In the genomic region with DNA sequence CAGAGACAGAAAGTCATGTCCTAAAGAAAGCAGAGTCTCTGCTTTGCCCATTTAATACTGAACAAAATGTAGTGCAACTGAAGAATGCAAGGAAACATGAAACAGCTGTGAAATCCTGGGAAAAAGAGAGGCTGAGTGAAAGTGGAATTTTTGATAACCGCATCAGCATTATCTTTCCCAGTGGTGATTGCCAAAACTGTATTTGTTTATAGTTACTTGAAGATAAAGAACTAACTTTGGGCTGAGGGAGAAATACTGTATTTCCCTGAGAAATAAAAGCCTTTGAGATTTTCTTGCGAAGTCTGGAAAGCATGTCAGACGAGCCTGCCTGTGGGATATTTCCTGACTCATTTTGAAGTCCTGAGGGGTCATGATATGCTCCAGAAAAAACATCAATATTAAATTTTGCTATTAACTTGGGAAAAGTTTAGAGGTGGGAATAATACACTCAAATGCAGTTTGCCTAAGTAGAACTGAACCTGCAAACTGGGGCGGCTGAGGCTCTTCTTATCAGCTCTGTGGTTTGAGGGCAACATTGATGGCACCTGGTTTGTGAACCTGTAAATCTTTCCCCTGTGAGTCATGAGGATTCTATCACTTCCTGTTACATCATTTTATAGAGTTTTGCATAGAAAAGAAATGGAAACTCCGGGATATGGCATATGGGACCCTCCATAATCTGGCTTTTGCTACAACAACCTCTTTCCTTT, we compare ENCODE assay signal across 16 cellular contexts.
DNase-seq lines count a peak whose midpoint lies in the region; ATAC-seq and TF ChIP-seq lines count a peak whose summit lies in the region.
"Had no signal": no experiment of that assay in that cellular context is flagged by ENCODE, and none has a peak within 500 bp of the region (broad histone marks: within the 10 kb centered on the region; RNA-seq: fewer than 3 reads in every experiment).

No MANE protein-coding gene starts in this region.

- intact Hi-C loops in colonic mucosa (cut with DNase I): no loop called here

- TF ChIP-seq CTCF in choroid plexus epithelial cell (conservative IDR thresholded peaks at IDR 0.05; ENCODE audit: low read depth, low read length) (no peak), colonic mucosa (IDR thresholded peaks at IDR 0.05) (no peak)

- H3K4me3 ChIP-seq in choroid plexus epithelial cell (ENCODE audit: low read depth, low read length) (no peak overlapping the region), colonic mucosa (no peak overlapping the region)
- H3K4me3 ChIP-seq: lower lobe of right lung had no signal

- no peak overlapping the region for H3K9ac ChIP-seq in colonic mucosa (ENCODE audit: low read depth in 2 of 2, low read length in 2 of 2)

- DNase-seq in AG08395 (ENCODE audit: low spot score): peak; percentile 20
- peak; percentile 20 for DNase-seq in HS-5 (ENCODE audit: low read depth)
- peak; percentile 64 for DNase-seq in choroid plexus epithelial cell (ENCODE audit: low read depth)
- DNase-seq in kidney tubule cell (ENCODE audit: low spot score): peak; percentile 35
- DNase-seq in colonic mucosa: no peak
- DNase-seq: activated T-cell treated with anti-CD3 and anti-CD28 coated beads, Interleukin-2, amount 50 U/mL, for 1 hour; caudate nucleus; foreskin melanocyte; Kasumi-1; lower lobe of right lung; NCI-H2227 treated with DMSO at 0.1 percent for 48 hours; substantia nigra had no signal

- no peak overlapping the region for H3K27ac ChIP-seq in colonic mucosa
- H3K27ac ChIP-seq: C4-2B had no signal

- no peaks in the 10 kb centered on the region for H3K36me3 ChIP-seq in colonic mucosa
- H3K36me3 ChIP-seq: lower lobe of right lung had no signal

- ATAC-seq in HG03460 (IDR thresholded peaks at IDR 0.05; ENCODE audit: unreplicated experiment) (no peak), HG02884 (IDR thresholded peaks at IDR 0.05; ENCODE audit: unreplicated experiment) (no peak), GM21423 (IDR thresholded peaks at IDR 0.05; ENCODE audit: unreplicated experiment) (no peak)

- H3K27me3 ChIP-seq in colonic mucosa: no peaks in the 10 kb centered on the region

- H3K9me3 ChIP-seq in colonic mucosa: no peaks in the 10 kb centered on the region
- H3K9me3 ChIP-seq: lower lobe of right lung had no signal

- H3K4me1 ChIP-seq in colonic mucosa: no peaks in the 10 kb centered on the region
- H3K4me1 ChIP-seq: lower lobe of right lung had no signal
